35 cellular contexts compared by ENCODE assay signal in the genomic region with DNA sequence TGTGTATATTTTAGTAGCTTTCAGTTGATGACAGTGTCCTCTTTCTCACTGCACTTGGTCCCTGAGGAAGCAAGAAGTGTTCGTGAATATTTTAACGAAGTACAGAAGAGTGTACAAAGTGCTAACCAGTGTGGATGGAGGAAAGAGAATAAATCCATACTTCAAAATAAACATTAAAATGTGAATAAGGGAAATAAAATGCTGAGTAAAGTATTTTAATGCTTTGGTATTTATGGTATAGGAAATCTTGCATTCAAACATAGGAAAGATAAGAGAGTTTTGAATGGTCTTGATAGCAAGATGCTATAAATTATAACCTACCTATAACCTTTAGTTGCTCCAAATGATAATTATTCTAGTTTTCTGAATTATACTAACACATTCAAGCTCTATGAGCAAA.
"Had no signal": no experiment of that assay in that cellular context is flagged by ENCODE, and none has a peak within 500 bp of the region (broad histone marks: within the 10 kb centered on the region; RNA-seq: fewer than 3 reads in every experiment).

No MANE protein-coding gene starts in this region.

- H3K4me3 ChIP-seq: MG63 had no signal

- H3K9me3 ChIP-seq: MG63 had no signal

- DNase-seq: Kasumi-1, MG63, MM.1S, MV-4-11, NCI-H1048, NCI-H1092, NCI-H1092 treated with DMSO at 0.1 percent for 48 hours, NCI-H1105, NCI-H1105 treated with DMSO at 0.1 percent for 48 hours, NCI-H1417, NCI-H1417 treated with DMSO at 0.1 percent for 48 hours, NCI-H1436, NCI-H1436 treated with DMSO at 0.1 percent for 48 hours, NCI-H146, NCI-H1694, NCI-H1694 treated with DMSO at 0.1 percent for 48 hours, NCI-H187, NCI-H187 treated with DMSO at 0.1 percent for 48 hours, NCI-H1930, NCI-H2029, NCI-H2029 treated with DMSO at 0.1 percent for 48 hours, NCI-H2081, NCI-H2107, NCI-H2171, NCI-H2171 treated with DMSO at 0.1 percent for 48 hours, NCI-H2227 treated with DMSO at 0.1 percent for 48 hours, NCI-H226, NCI-H345, NCI-H446, NCI-H446 treated with DMSO at 0.1 percent for 48 hours, NCI-H510A, NCI-H510A treated with DMSO at 0.1 percent for 48 hours, NCI-H524, NCI-H524 treated with DMSO at 0.1 percent for 48 hours, NCI-H526 had no signal

- H3K36me3 ChIP-seq: MG63 had no signal

- H3K27me3 ChIP-seq: MG63 had no signal
